ENCODE assay signal across 28 cellular contexts in genomic region chr6:151561238-151561637, GRCh38.
DNase-seq lines count a peak whose midpoint lies in the region; ATAC-seq, FAIRE-seq and TF ChIP-seq lines count a peak whose summit lies in the region.
"Had no signal": no experiment of that assay in that cellular context is flagged by ENCODE, and none has a peak within 500 bp of the region (broad histone marks: within the 10 kb centered on the region; RNA-seq: fewer than 3 reads in every experiment).

No MANE protein-coding gene starts in this region.

- CTCF ChIA-PET in HCT116 (lab: Charles Lee) = no interaction called here
- CTCF ChIA-PET in HEK293 (lab: Yijun Ruan, JAX) = no interaction called here
- CTCF ChIA-PET in K562 (lab: Yijun Ruan, JAX; ENCODE audit: low intra/inter-chr PET ratio) = no interaction called here

- no peak overlapping the region for H3K27ac Mint-ChIP-seq in neural progenitor cell
- H3K27ac Mint-ChIP-seq: CD14-positive monocyte; CD4-positive, alpha-beta memory T cell; CD4-positive, CD25-positive, alpha-beta regulatory T cell; CD8-positive, alpha-beta memory T cell had no signal

- H3K79me2 ChIP-seq in HCT116 (ENCODE audit: insufficient read depth, low read length) (no peaks in the 10 kb centered on the region), K562 (ENCODE audit: control insufficient read depth, insufficient read depth, low read length) (no peaks in the 10 kb centered on the region), neural progenitor cell (ENCODE audit: low read depth) (no peaks in the 10 kb centered on the region)

- no peak overlapping the region for H3K4me3 Mint-ChIP-seq in neural progenitor cell
- H3K4me3 Mint-ChIP-seq: CD14-positive monocyte; CD4-positive, alpha-beta memory T cell; CD4-positive, CD25-positive, alpha-beta regulatory T cell; CD8-positive, alpha-beta memory T cell had no signal

- no peaks in the 10 kb centered on the region for H3K9me1 ChIP-seq in K562 (ENCODE audit: control insufficient read depth, insufficient read depth, low read length)

- RAD21 ChIA-PET in HCT116 (lab: Charles Lee; ENCODE audit: low non-redundant PET in 1 of 2, low total read pairs in 2 of 2, uncharacterized antibody in 2 of 2, unreplicated experiment in 2 of 2) = no interaction called here

- H3K36me3 ChIP-seq in HCT116 (ENCODE audit: control insufficient read depth in 1 of 2, insufficient read depth in 2 of 2, low read length in 2 of 2) (no peaks in the 10 kb centered on the region), HEK293 (ENCODE audit: control insufficient read depth in 2 of 2, insufficient read depth in 1 of 2, low read length in 2 of 2) (no peaks in the 10 kb centered on the region), K562 (ENCODE audit: control insufficient read depth, insufficient read depth, low read length) (no peaks in the 10 kb centered on the region), neural progenitor cell (no peaks in the 10 kb centered on the region)
- H3K36me3 ChIP-seq: BE2C, BLaER1 had no signal

- in situ Hi-C loops in K562 (cut with MboI) = no loop called here

- H3K9me2 ChIP-seq in HCT116 (ENCODE audit: insufficient read depth) = no peaks in the 10 kb centered on the region

- H3K4me2 ChIP-seq in HCT116 (ENCODE audit: low read length) (no peak overlapping the region), K562 (ENCODE audit: insufficient read depth, low read length) (no peak overlapping the region), neural progenitor cell (no peak overlapping the region)
- H3K4me2 ChIP-seq: BLaER1 had no signal

- TF ChIP-seq CTCF in HCT116 (IDR thresholded peaks at IDR 0.05 in 2 of 3, conservative IDR thresholded peaks at IDR 0.05 in 1 of 3; ENCODE audit: borderline replicate concordance in 1 of 3, insufficient read depth in 1 of 3, low read depth in 2 of 3, low read length in 2 of 3) (no peak), HEK293 (tag by site-specific recombination; IDR thresholded peaks at IDR 0.05) (no peak), K562 (IDR thresholded peaks at IDR 0.05 in 2 of 3, conservative IDR thresholded peaks at IDR 0.05 in 1 of 3; ENCODE audit: insufficient read depth in 2 of 3, low read depth in 1 of 3, low read length in 3 of 3) (no peak), neural progenitor cell (IDR thresholded peaks at IDR 0.05) (no peak)

- no peak overlapping the region for H3K9ac ChIP-seq in HCT116 (ENCODE audit: low read length)
- H3K9ac ChIP-seq in K562 (ENCODE audit: insufficient read depth in 1 of 2, low read depth in 2 of 2, low read length in 2 of 2) = no peak overlapping the region
- no peak overlapping the region for H3K9ac ChIP-seq in neural progenitor cell
- H3K9ac ChIP-seq: BLaER1 had no signal

- H3K27me3 Mint-ChIP-seq in neural progenitor cell (ENCODE audit: insufficient read depth, low read depth) = peaks cover 4% of the 10 kb centered on the region
- H3K27me3 Mint-ChIP-seq: CD4-positive, CD25-positive, alpha-beta regulatory T cell had no signal

- no peaks in the 10 kb centered on the region for H3K4me1 Mint-ChIP-seq in neural progenitor cell
- H3K4me1 Mint-ChIP-seq: CD14-positive monocyte; CD4-positive, alpha-beta memory T cell; CD4-positive, CD25-positive, alpha-beta regulatory T cell; CD8-positive, alpha-beta memory T cell had no signal

- H4K20me1 ChIP-seq in HCT116 (ENCODE audit: insufficient read depth) (no peaks in the 10 kb centered on the region), K562 (replicated peaks; ENCODE audit: control insufficient read depth, insufficient read depth, low read length) (0 out of 2 replicates have a peak, but pooled peaks cover 2% of the 10 kb centered on the region), neural progenitor cell (ENCODE audit: low read depth) (no peaks in the 10 kb centered on the region)
- H4K20me1 ChIP-seq: BLaER1 had no signal

- no peaks in the 10 kb centered on the region for H3K4me1 ChIP-seq in HCT116 (ENCODE audit: control insufficient read depth in 1 of 2, insufficient read depth in 2 of 2, low read length in 2 of 2)
- no peaks in the 10 kb centered on the region for H3K4me1 ChIP-seq in HEK293 (ENCODE audit: control insufficient read depth, insufficient read depth, low read length)
- no peaks in the 10 kb centered on the region for H3K4me1 ChIP-seq in K562 (replicated peaks in 1 of 2; ENCODE audit: control insufficient read depth in 2 of 2, insufficient read depth in 2 of 2, low read length in 2 of 2)
- no peaks in the 10 kb centered on the region for H3K4me1 ChIP-seq in neural progenitor cell
- H3K4me1 ChIP-seq: BE2C, BLaER1 had no signal

- FAIRE-seq in K562 (lab: Jason Lieb, UNC) (no peak), GM12892 (lab: Jason Lieb, UNC) (no peak)
- FAIRE-seq: A204.1, GM12878, GM19239 had no signal

- DNase-seq in HCT116 (ENCODE audit: low read depth, low spot score) (no peak), amniotic epithelial cell (ENCODE audit: low read depth) (peak; percentile 0), K562 (ENCODE audit: extremely low read depth in 1 of 4, low spot score in 3 of 4) (no peak), SKM-1 (lab: John Stamatoyannopoulos, UW; ENCODE audit: unreplicated experiment) (no peak), GM12892 (ENCODE audit: insufficient read length) (no peak), neural progenitor cell (ENCODE audit: low spot score) (no peak)
- DNase-seq: 8988T; ACHN; BE2C; C1 segment of cervical spinal cord; CD4-positive, alpha-beta memory T cell; CD4-positive, CD25-positive, alpha-beta regulatory T cell; CD8-positive, alpha-beta memory T cell; COR-L47; DMS 273 treated with DMSO at 0.1 percent for 48 hours; DMS153; DMS53; DMS79; DND-41; EL; GDM1 had no signal

- no peak for TF ChIP-seq EP300 in K562 (IDR thresholded peaks at IDR 0.05; ENCODE audit: low read length)

- no peak overlapping the region for H3K4me3 ChIP-seq in HCT116 (replicated peaks in 1 of 2; ENCODE audit: low read depth in 1 of 2, low read length in 2 of 2)
- no peak overlapping the region for H3K4me3 ChIP-seq in HEK293 (ENCODE audit: low read depth, low read length)
- no peak overlapping the region for H3K4me3 ChIP-seq in K562
- H3K4me3 ChIP-seq in neural progenitor cell = no peak overlapping the region
- H3K4me3 ChIP-seq: BLaER1, GM12878 had no signal

- H3F3A ChIP-seq in neural progenitor cell (ENCODE audit: low read depth) = no peaks in the 10 kb centered on the region

- H2AFZ ChIP-seq in HCT116 (ENCODE audit: low read depth, low read length, poor library complexity, severe bottlenecking) (no peak overlapping the region), K562 (ENCODE audit: low read depth, low read length) (no peak overlapping the region), neural progenitor cell (replicated peaks) (no peak overlapping the region)

- no peak for TF ChIP-seq POLR2A in HCT116 (IDR thresholded peaks at IDR 0.05; ENCODE audit: borderline replicate concordance, extremely low read depth, insufficient read depth, insufficient read length)
- no peak for TF ChIP-seq POLR2A in K562 (conservative IDR thresholded peaks at IDR 0.05)
- TF ChIP-seq POLR2A in GM12892 (IDR thresholded peaks at IDR 0.05; ENCODE audit: low read depth, low read length) = no peak

- ATAC-seq in HCT116 = no peak
- no peak for ATAC-seq in K562
- ATAC-seq in HG03097 (IDR thresholded peaks at IDR 0.05; ENCODE audit: low FRiP score, unreplicated experiment) = no peak
- ATAC-seq: GM12878 had no signal

- no peak for TF ChIP-seq RAD21 in HCT116 (IDR thresholded peaks at IDR 0.05; ENCODE audit: low read depth)
- TF ChIP-seq RAD21 in K562 (CRISPR knock-in tag; conservative IDR thresholded peaks at IDR 0.05 in 1 of 2, IDR thresholded peaks at IDR 0.05 in 1 of 2) = no peak

- BruUV-seq in HCT116 (replicated peaks; lab: Mats Ljungman, UMichigan) (no TSS peak), K562 (replicated peaks; lab: Mats Ljungman, UMichigan) (no TSS peak)

- intact Hi-C loops in HCT116 (cut with micrococcal nuclease) (no loop called here), K562 (cut with micrococcal nuclease) (no loop called here)

- H3K36me3 Mint-ChIP-seq in neural progenitor cell = no peaks in the 10 kb centered on the region
- H3K36me3 Mint-ChIP-seq: CD4-positive, CD25-positive, alpha-beta regulatory T cell had no signal

- H3K27ac ChIP-seq in HCT116 (ENCODE audit: low read depth, low read length) = no peak overlapping the region
- H3K27ac ChIP-seq in HEK293 (ENCODE audit: extremely low read depth, low read depth, low read length) = no peak overlapping the region
- no peak overlapping the region for H3K27ac ChIP-seq in K562 (ENCODE audit: extremely low read depth, low read depth, low read length)
- no peak overlapping the region for H3K27ac ChIP-seq in neural progenitor cell
- H3K27ac ChIP-seq: BLaER1 had no signal

- H3K27me3 ChIP-seq in HCT116 (ENCODE audit: insufficient read depth, low read length) = no peaks in the 10 kb centered on the region
- peaks cover 0 to under 1% of the 10 kb centered on the region in 2 experiments; a peak in 1 of 5 replicates for H3K27me3 ChIP-seq in K562 (ENCODE audit: control insufficient read depth in 2 of 2, insufficient read depth in 2 of 2, low read length in 2 of 2)
- H3K27me3 ChIP-seq in neural progenitor cell = no peaks in the 10 kb centered on the region
- H3K27me3 ChIP-seq: BE2C, BLaER1 had no signal

- POLR2A ChIA-PET in HCT116 (lab: Charles Lee) = no interaction called here
- POLR2A ChIA-PET in HEK293 (lab: Yijun Ruan, JAX) = no interaction called here
- POLR2A ChIA-PET in K562 (lab: Yijun Ruan, JAX) = no interaction called here

- H3K9me3 Mint-ChIP-seq in neural progenitor cell = peaks cover 41% of the 10 kb centered on the region

- H3K9me3 ChIP-seq in HCT116 (ENCODE audit: control insufficient read depth in 1 of 2, insufficient read depth in 1 of 2, low read depth in 1 of 2, low read length in 2 of 2) = peaks cover 0 to 9% of the 10 kb centered on the region in 2 experiments; a peak in 2 of 4 replicates
- no peaks in the 10 kb centered on the region for H3K9me3 ChIP-seq in HEK293 (ENCODE audit: control insufficient read depth, insufficient read depth, low read depth, low read length)
- no peaks in the 10 kb centered on the region; the same call in 1 of the 2 replicates for H3K9me3 ChIP-seq in K562 (replicated peaks; ENCODE audit: control insufficient read depth, insufficient read depth, low read depth, low read length)
- peaks cover 6% of the 10 kb centered on the region for H3K9me3 ChIP-seq in neural progenitor cell (ENCODE audit: low read depth)
- H3K9me3 ChIP-seq: BE2C had no signal

TF ChIP-seq in HCT116, 20 proteins besides CTCF, POLR2A, EP300 and RAD21 (continues in another document):
- TF ChIP-seq CBX3 (IDR thresholded peaks at IDR 0.05; ENCODE audit: low read depth) (peak; percentile 84; the same call in 1 of the 2 replicates), SP1 (IDR thresholded peaks at IDR 0.05; ENCODE audit: low read depth) (no peak), EZH2phosphoT487 (IDR thresholded peaks at IDR 0.05; ENCODE audit: borderline replicate concordance) (no peak)

TF ChIP-seq in HEK293, 187 proteins besides CTCF, POLR2A, EP300 and RAD21 (continues in another document):
- TF ChIP-seq REPIN1 (tag by site-specific recombination; IDR thresholded peaks at IDR 0.05; ENCODE audit: low read depth) (no peak), GLI4 (tag by site-specific recombination; IDR thresholded peaks at IDR 0.05) (no peak), ZNF626 (tag by site-specific recombination; IDR thresholded peaks at IDR 0.05) (peak; percentile 67; the same call in 1 of the 2 replicates)

TF ChIP-seq in K562, 482 proteins besides CTCF, POLR2A, EP300 and RAD21 (continues in another document):
- 0 out of 2 replicates have a peak, but pooled peaks have one; percentile 14 for TF ChIP-seq CBX5 (IDR thresholded peaks at IDR 0.05; ENCODE audit: borderline replicate concordance, low read depth)
